ENCODE assay signal across 9 cellular contexts in the genomic region with DNA sequence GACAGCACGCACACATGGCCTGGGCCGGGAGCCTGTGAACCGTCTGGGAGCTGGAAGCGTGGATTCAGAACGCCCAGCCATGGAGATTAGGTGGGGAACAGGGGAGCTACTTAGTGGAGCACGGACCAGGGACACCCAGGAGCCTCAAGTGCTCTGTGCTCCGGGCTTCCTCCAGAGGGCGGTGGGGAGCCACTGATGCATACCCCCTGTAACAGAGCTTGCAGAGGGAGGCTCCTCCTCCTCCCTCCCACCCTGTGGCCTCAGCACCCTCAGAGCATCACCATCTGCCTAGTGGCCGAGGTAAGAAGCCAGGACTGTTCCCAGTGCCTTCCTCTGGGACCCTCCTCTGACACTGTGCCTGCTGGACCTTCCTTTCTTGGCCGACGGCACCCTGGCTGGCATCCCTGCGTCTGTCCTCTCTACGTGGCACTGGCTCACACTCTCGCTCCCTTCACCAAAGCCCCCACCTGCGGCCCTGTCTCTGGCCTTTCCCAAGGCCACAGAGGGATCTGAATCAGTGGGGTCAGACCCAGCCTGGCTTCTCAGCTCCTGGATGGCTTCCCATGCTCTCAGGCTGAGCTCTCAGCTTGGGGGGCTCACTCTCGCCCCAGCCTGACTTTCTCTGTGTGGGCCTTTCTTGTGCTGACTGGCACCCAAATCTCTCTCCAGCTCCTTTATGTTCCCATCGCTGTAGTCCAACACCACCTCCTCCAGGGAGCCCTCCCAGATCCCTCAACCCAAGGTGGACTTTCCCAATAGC.
DNase-seq lines count a peak whose midpoint lies in the region; ATAC-seq and TF ChIP-seq lines count a peak whose summit lies in the region.
"Had no signal": no experiment of that assay in that cellular context is flagged by ENCODE, and none has a peak within 500 bp of the region (broad histone marks: within the 10 kb centered on the region; RNA-seq: fewer than 3 reads in every experiment).

No MANE protein-coding gene starts in this region.

- H3K27me3 Mint-ChIP-seq in activated CD4-positive, alpha-beta memory T cell treated with anti-CD3 and anti-CD28 coated beads for 36 hours: peaks cover 3% of the 10 kb centered on the region
- H3K27me3 Mint-ChIP-seq: dendritic cell treated with granulocyte-macrophage colony-stimulating factor and Interleukin-4, amounts not matched to agents 40 ng/mL and 50 ng/mL, for 4 days had no signal

- H3K4me3 ChIP-seq in GM12864 (ENCODE audit: low read depth, low read length): no peak overlapping the region

- CTCF ChIA-PET in activated CD4-positive, alpha-beta memory T cell treated with anti-CD3 and anti-CD28 coated beads for 36 hours (lab: Charles Lee): interaction anchor here (0.7 to 2.8 kb wide), 5 partner anchors 13 to 678 kb away, joined by 3 to 28 read pairs (median 4); no protein-coding TSS in a partner anchor

- H3K4me1 Mint-ChIP-seq in activated CD4-positive, alpha-beta memory T cell treated with anti-CD3 and anti-CD28 coated beads for 36 hours (ENCODE audit: low read depth): no peaks in the 10 kb centered on the region

- H3K36me3 Mint-ChIP-seq in activated CD4-positive, alpha-beta memory T cell treated with anti-CD3 and anti-CD28 coated beads for 36 hours: no peaks in the 10 kb centered on the region

- H3K9me3 Mint-ChIP-seq in activated CD4-positive, alpha-beta memory T cell treated with anti-CD3 and anti-CD28 coated beads for 36 hours: no peaks in the 10 kb centered on the region
- H3K9me3 Mint-ChIP-seq: dendritic cell treated with granulocyte-macrophage colony-stimulating factor and Interleukin-4, amounts not matched to agents 40 ng/mL and 50 ng/mL, for 4 days had no signal

- peak; percentile 72 for TF ChIP-seq CTCF in GM12864 (IDR thresholded peaks at IDR 0.05; ENCODE audit: low read depth, low read length, missing control alignments)

- H3K4me3 Mint-ChIP-seq in activated CD4-positive, alpha-beta memory T cell treated with anti-CD3 and anti-CD28 coated beads for 36 hours: no peak overlapping the region
- H3K4me3 Mint-ChIP-seq: dendritic cell treated with granulocyte-macrophage colony-stimulating factor and Interleukin-4, amounts not matched to agents 40 ng/mL and 50 ng/mL, for 4 days had no signal

- ATAC-seq in GM21367 (IDR thresholded peaks at IDR 0.05; ENCODE audit: unreplicated experiment): no peak
- ATAC-seq in HG02798 (IDR thresholded peaks at IDR 0.05; ENCODE audit: poor library complexity, unreplicated experiment): no peak

- POLR2A ChIA-PET in activated CD4-positive, alpha-beta memory T cell treated with anti-CD3 and anti-CD28 coated beads for 36 hours (lab: Charles Lee): no interaction called here

- no peak overlapping the region for H3K27ac Mint-ChIP-seq in activated CD4-positive, alpha-beta memory T cell treated with anti-CD3 and anti-CD28 coated beads for 36 hours
- H3K27ac Mint-ChIP-seq: dendritic cell treated with granulocyte-macrophage colony-stimulating factor and Interleukin-4, amounts not matched to agents 40 ng/mL and 50 ng/mL, for 4 days had no signal

- intact Hi-C loops in activated CD4-positive, alpha-beta memory T cell treated with anti-CD3 and anti-CD28 coated beads for 36 hours (cut with micrococcal nuclease): no loop called here

- DNase-seq in GM12864 (ENCODE audit: low read depth): peak; percentile 1
- peak; percentile 38 for DNase-seq in NCI-H1436 treated with DMSO at 0.1 percent for 48 hours (lab: John Stamatoyannopoulos, UW)
- DNase-seq in activated CD4-positive, alpha-beta memory T cell treated with anti-CD3 and anti-CD28 coated beads for 36 hours: peak; percentile 49
- DNase-seq in hippocampal formation (lab: John Stamatoyannopoulos, UW): peak; percentile 2 to 40
- peak; percentile 7 for DNase-seq in stimulated activated CD8-positive, alpha-beta memory T cell treated with anti-CD3 and anti-CD28 coated beads, Interleukin-7, amount 100 ng/mL, for 24 hours (ENCODE audit: low read depth)
- DNase-seq in KG1 (lab: John Stamatoyannopoulos, UW): no peak
